Comparison of ENCODE assay signal across 41 cellular contexts in genomic region chr20:30630761-30631160, GRCh38.
"Had no signal": no experiment of that assay in that cellular context is flagged by ENCODE, and none has a peak within 500 bp of the region (broad histone marks: within the 10 kb centered on the region; RNA-seq: fewer than 3 reads in every experiment).

No MANE protein-coding gene starts in this region.

- H3K9me3 Mint-ChIP-seq: activated naive CD8-positive, alpha-beta T cell treated with anti-CD3 and anti-CD28 coated beads for 36 hours; activated naive CD8-positive, alpha-beta T cell treated with anti-CD3 and anti-CD28 coated beads, Interleukin-2, amount 50 U/mL, for 24 hours; central memory CD8-positive, alpha-beta T cell had no signal

- H3K4me1 Mint-ChIP-seq: activated naive CD4-positive, alpha-beta T cell treated with anti-CD3 and anti-CD28 coated beads, Interleukin-2, amount 10 ng/mL, durations not matched to agents 7 days and 5 days; activated naive CD4-positive, alpha-beta T cell treated with anti-CD3 and anti-CD28 coated beads, Interleukin-2, amount 50 U/mL, for 24 hours; activated naive CD8-positive, alpha-beta T cell treated with anti-CD3 and anti-CD28 coated beads for 36 hours; activated naive CD8-positive, alpha-beta T cell treated with anti-CD3 and anti-CD28 coated beads, Interleukin-2, amount 10 ng/mL, durations not matched to agents 7 days and 5 days; activated naive CD8-positive, alpha-beta T cell treated with anti-CD3 and anti-CD28 coated beads, Interleukin-2, amount 50 U/mL, for 24 hours; activated T-helper 17 cell treated with anti-CD3 and anti-CD28 coated beads, Interleukin-2, amount 50 U/mL, for 72 hours; brain; central memory CD8-positive, alpha-beta T cell had no signal

- H3K4me3 Mint-ChIP-seq: activated naive CD4-positive, alpha-beta T cell treated with anti-CD3 and anti-CD28 coated beads for 36 hours; activated naive CD4-positive, alpha-beta T cell treated with anti-CD3 and anti-CD28 coated beads, Interleukin-2, amount 10 ng/mL, durations not matched to agents 7 days and 5 days; activated naive CD4-positive, alpha-beta T cell treated with anti-CD3 and anti-CD28 coated beads, Interleukin-2, amount 50 U/mL, for 24 hours; activated naive CD8-positive, alpha-beta T cell; activated naive CD8-positive, alpha-beta T cell treated with anti-CD3 and anti-CD28 coated beads for 36 hours; activated naive CD8-positive, alpha-beta T cell treated with anti-CD3 and anti-CD28 coated beads, Interleukin-2, amount 10 ng/mL, durations not matched to agents 7 days and 5 days; activated naive CD8-positive, alpha-beta T cell treated with anti-CD3 and anti-CD28 coated beads, Interleukin-2, amount 50 U/mL, for 24 hours; activated T-cell treated with anti-CD3 and anti-CD28 coated beads, Interleukin-2, amount 50 U/mL, for 24 hours; activated T-cell treated with anti-CD3 and anti-CD28 coated beads, Interleukin-2, amount 50 U/mL, for 4 hours; activated T-cell treated with anti-CD3 and anti-CD28 coated beads, Interleukin-2, amount 50 U/mL, for 72 hours; activated T-helper 1 cell treated with anti-CD3 and anti-CD28 coated beads, Interleukin-12 subunit alpha, Interleukin-12 subunit beta, Interleukin-2, Interleukin-4 antibody, amounts not matched to agents 30 ng/mL and 10 ng/mL and 1 ng/mL, durations not matched to agents 14 hours and 24 hours and 36 hours; activated T-helper 17 cell treated with anti-CD3 and anti-CD28 coated beads, Interleukin-2, amount 50 U/mL, for 72 hours; brain; central memory CD8-positive, alpha-beta T cell had no signal

- H3K36me3 ChIP-seq: adrenal gland, ascending aorta, brain microvascular endothelial cell, breast epithelium, cardiac muscle cell had no signal

- DNase-seq: activated effector memory CD4-positive, alpha-beta T cell treated with anti-CD3 and anti-CD28 coated beads, Interleukin-2, amount 50 U/mL, for 16 hours; activated effector memory CD4-positive, alpha-beta T cell treated with Interleukin-2 at 50 U/mL for 16 hours; activated gamma-delta T cell; activated gamma-delta T cell treated with Interleukin-2 at 50 U/mL for 16 hours; activated naive CD4-positive, alpha-beta T cell; activated naive CD4-positive, alpha-beta T cell treated with anti-CD3 and anti-CD28 coated beads for 36 hours; activated naive CD4-positive, alpha-beta T cell treated with anti-CD3 and anti-CD28 coated beads, Interleukin-2, amount 10 ng/mL, durations not matched to agents 7 days and 5 days; activated naive CD4-positive, alpha-beta T cell treated with anti-CD3 and anti-CD28 coated beads, Interleukin-2, amount 50 U/mL, for 16 hours; activated naive CD4-positive, alpha-beta T cell treated with Interleukin-2 at 50 U/mL for 16 hours; activated naive CD8-positive, alpha-beta T cell treated with anti-CD3 and anti-CD28 coated beads for 36 hours; activated naive CD8-positive, alpha-beta T cell treated with anti-CD3 and anti-CD28 coated beads, Interleukin-2, amount 10 ng/mL, durations not matched to agents 7 days and 5 days; activated naive CD8-positive, alpha-beta T cell treated with anti-CD3 and anti-CD28 coated beads, Interleukin-2, amount 50 U/mL, for 24 hours; activated T-cell treated with anti-CD3 and anti-CD28 coated beads for 4 hours; activated T-cell treated with anti-CD3 and anti-CD28 coated beads, Interleukin-2, amount 50 U/mL, for 1 hour; activated T-cell treated with anti-CD3 and anti-CD28 coated beads, Interleukin-2, amount 50 U/mL, for 24 hours; activated T-cell treated with anti-CD3 and anti-CD28 coated beads, Interleukin-2, amount 50 U/mL, for 4 hours; activated T-cell treated with anti-CD3 and anti-CD28 coated beads, Interleukin-2, amount 50 U/mL, for 48 hours; activated T-cell treated with anti-CD3 and anti-CD28 coated beads, Interleukin-2, amount 50 U/mL, for 72 hours; adrenal gland; amniotic stem cell; amygdala; anterior cingulate cortex; aorta; body of pancreas; brain microvascular endothelial cell; caudate nucleus; central memory CD4-positive, alpha-beta T cell; cerebellar nuclear complex had no signal

- H3K36me3 Mint-ChIP-seq: activated naive CD4-positive, alpha-beta T cell treated with anti-CD3 and anti-CD28 coated beads, Interleukin-2, amount 10 ng/mL, durations not matched to agents 7 days and 5 days; activated naive CD4-positive, alpha-beta T cell treated with anti-CD3 and anti-CD28 coated beads, Interleukin-2, amount 50 U/mL, for 24 hours; activated naive CD8-positive, alpha-beta T cell; activated naive CD8-positive, alpha-beta T cell treated with anti-CD3 and anti-CD28 coated beads, Interleukin-2, amount 10 ng/mL, durations not matched to agents 7 days and 5 days; brain had no signal

- H3K9me3 ChIP-seq: adrenal gland, ascending aorta, body of pancreas, breast epithelium had no signal

- H3K27ac ChIP-seq: adrenal gland, ascending aorta, body of pancreas, brain microvascular endothelial cell, breast epithelium, cardiac muscle cell had no signal

- H3K4me1 ChIP-seq: adrenal gland, ascending aorta, body of pancreas, breast epithelium had no signal

- H3K27ac Mint-ChIP-seq: activated naive CD4-positive, alpha-beta T cell treated with anti-CD3 and anti-CD28 coated beads for 36 hours; activated naive CD4-positive, alpha-beta T cell treated with anti-CD3 and anti-CD28 coated beads, Interleukin-2, amount 10 ng/mL, durations not matched to agents 7 days and 5 days; activated naive CD4-positive, alpha-beta T cell treated with anti-CD3 and anti-CD28 coated beads, Interleukin-2, amount 50 U/mL, for 24 hours; activated naive CD4-positive, alpha-beta T cell treated with anti-CD3 and anti-CD28 coated beads, Interleukin-2, amount 50 U/mL, for 72 hours; activated naive CD8-positive, alpha-beta T cell; activated naive CD8-positive, alpha-beta T cell treated with anti-CD3 and anti-CD28 coated beads for 36 hours; activated naive CD8-positive, alpha-beta T cell treated with anti-CD3 and anti-CD28 coated beads, Interleukin-2, amount 10 ng/mL, durations not matched to agents 7 days and 5 days; activated naive CD8-positive, alpha-beta T cell treated with anti-CD3 and anti-CD28 coated beads, Interleukin-2, amount 50 U/mL, for 24 hours; activated T-cell treated with anti-CD3 and anti-CD28 coated beads, Interleukin-2, amount 50 U/mL, for 24 hours; activated T-cell treated with anti-CD3 and anti-CD28 coated beads, Interleukin-2, amount 50 U/mL, for 72 hours; activated T-helper 1 cell treated with anti-CD3 and anti-CD28 coated beads, Interleukin-12 subunit alpha, Interleukin-12 subunit beta, Interleukin-2, Interleukin-4 antibody, amounts not matched to agents 30 ng/mL and 10 ng/mL and 1 ng/mL, durations not matched to agents 14 hours and 24 hours and 36 hours; activated T-helper 17 cell treated with anti-CD3 and anti-CD28 coated beads, Interleukin-2, amount 50 U/mL, for 72 hours; activated T-helper 2 cell treated with anti-CD3 and anti-CD28 coated beads, Interferon-gamma antibody, Interleukin-2, Interleukin-4, amounts not matched to agents 10 μg/mL and 5 μg/mL and 100 μg/mL, durations not matched to agents 14 hours and 24 hours and 36 hours; brain had no signal

- H3K27me3 ChIP-seq: adrenal gland, ascending aorta, body of pancreas, brain microvascular endothelial cell, breast epithelium, cardiac muscle cell had no signal

- H3K4me3 ChIP-seq: adrenal gland, ascending aorta, body of pancreas, breast epithelium, cardiac muscle cell had no signal

- H3K27me3 Mint-ChIP-seq: activated naive CD4-positive, alpha-beta T cell treated with anti-CD3 and anti-CD28 coated beads, Interleukin-2, amount 10 ng/mL, durations not matched to agents 7 days and 5 days; activated naive CD4-positive, alpha-beta T cell treated with anti-CD3 and anti-CD28 coated beads, Interleukin-2, amount 50 U/mL, for 24 hours; activated naive CD8-positive, alpha-beta T cell; activated naive CD8-positive, alpha-beta T cell treated with anti-CD3 and anti-CD28 coated beads for 36 hours; activated naive CD8-positive, alpha-beta T cell treated with anti-CD3 and anti-CD28 coated beads, Interleukin-2, amount 10 ng/mL, durations not matched to agents 7 days and 5 days; activated naive CD8-positive, alpha-beta T cell treated with anti-CD3 and anti-CD28 coated beads, Interleukin-2, amount 50 U/mL, for 24 hours; activated T-cell treated with anti-CD3 and anti-CD28 coated beads, Interleukin-2, amount 50 U/mL, for 24 hours; activated T-helper 17 cell treated with anti-CD3 and anti-CD28 coated beads, Interleukin-2, amount 50 U/mL, for 72 hours; central memory CD8-positive, alpha-beta T cell had no signal

- ATAC-seq: activated naive CD4-positive, alpha-beta T cell treated with anti-CD3 and anti-CD28 coated beads, Interleukin-2, amount 50 U/mL, for 72 hours; activated naive CD8-positive, alpha-beta T cell treated with anti-CD3 and anti-CD28 coated beads, Interleukin-2, amount 50 U/mL, for 24 hours; activated T-cell treated with anti-CD3 and anti-CD28 coated beads, Interleukin-2, amount 50 U/mL, for 4 hours; activated T-cell treated with anti-CD3 and anti-CD28 coated beads, Interleukin-2, amount 50 U/mL, for 72 hours; activated T-helper 17 cell treated with anti-CD3 and anti-CD28 coated beads, Interleukin-2, amount 50 U/mL, for 72 hours; body of pancreas had no signal

- FAIRE-seq: astrocyte, bronchial epithelial cell had no signal
